Comparison of ENCODE assay signal across 4 cellular contexts in genomic region chr10:125404902-125405301, GRCh38.
TF ChIP-seq lines count a peak whose summit lies in the region.

No MANE protein-coding gene starts in this region.

TF ChIP-seq in GM23338, 12 proteins besides CTCF, POLR2A, EP300 and RAD21:
- TF ChIP-seq CREB1 (CRISPR knock-in tag; IDR thresholded peaks at IDR 0.05; ENCODE audit: low read depth) = 0 out of 2 replicates have a peak, but pooled peaks have one; percentile 37

TF ChIP-seq in IMR-90, 13 proteins besides CTCF, POLR2A, EP300 and RAD21:
- peak; percentile 75 for TF ChIP-seq CEBPB (IDR thresholded peaks at IDR 0.05; ENCODE audit: low read depth, low read length)

TF ChIP-seq in WTC11, 78 proteins besides CTCF, POLR2A, EP300 and RAD21:
- TF ChIP-seq GABPB1 (CRISPR knock-in tag; IDR thresholded peaks at IDR 0.05) (peak; percentile 91), ATF3 (CRISPR knock-in tag; conservative IDR thresholded peaks at IDR 0.05) (0 out of 2 replicates have a peak, but pooled peaks have one; percentile 47), ZNF396 (CRISPR knock-in tag; IDR thresholded peaks at IDR 0.05; ENCODE audit: borderline replicate concordance) (0 out of 2 replicates have a peak, but pooled peaks have one; percentile 45)

TF ChIP-seq in H1, 55 proteins besides CTCF, POLR2A, EP300 and RAD21:
- 0 out of 2 replicates have a peak, but pooled peaks have one; percentile 25 for TF ChIP-seq ATF3 (IDR thresholded peaks at IDR 0.05; ENCODE audit: insufficient read depth, low read depth, low read length)
- 0 out of 2 replicates have a peak, but pooled peaks have one; percentile 16 for TF ChIP-seq JUND (IDR thresholded peaks at IDR 0.05; ENCODE audit: low read length)
- peak; percentile 94 for TF ChIP-seq CEBPB (IDR thresholded peaks at IDR 0.05; ENCODE audit: low read depth, low read length)
